ENCODE assay signal across 14 cellular contexts in genomic region chr2:240797500-240797895, GRCh38. TPM values are rescaled to one million over a fixed set of nuclear protein-coding genes. Genes with fewer than 3 reads are reported as not detected.
"Had no signal": no experiment of that assay in that cellular context is flagged by ENCODE, and none has a peak within 500 bp of the region (broad histone marks: within the 10 kb centered on the region; RNA-seq: fewer than 3 reads in every experiment).

No MANE protein-coding gene starts in this region.

- ATAC-seq: T-cell had no signal

- H3K27ac ChIP-seq: brain microvascular endothelial cell, esophagus muscularis mucosa, VCaP had no signal

- DNase-seq: activated CD4-positive, alpha-beta T cell treated with anti-CD3 and anti-CD28 coated beads for 48 hours; activated effector memory CD4-positive, alpha-beta T cell treated with Interleukin-2 at 50 U/mL for 16 hours; amniotic stem cell; brain microvascular endothelial cell; glutamatergic neuron; midbrain; naive B cell; occipital lobe; stimulated activated CD4-positive, alpha-beta T cell treated with anti-CD3 and anti-CD28 coated beads, Interleukin-15, amount 100 ng/mL, for 24 hours; stimulated activated CD4-positive, alpha-beta T cell treated with anti-CD3 and anti-CD28 coated beads, Interleukin-4, amount 100 ng/mL, for 24 hours had no signal

- H3K36me3 ChIP-seq: brain microvascular endothelial cell, esophagus muscularis mucosa had no signal

- H3K4me3 ChIP-seq: esophagus muscularis mucosa had no signal

RNA-seq across cellular contexts. Expression of gene KIF1A, which starts 22.5 kb away (rescaled TPM):
- total RNA-seq: fibroblast of villous mesenchyme had no signal
